ENCODE assay signal across 26 cellular contexts in the genomic region with DNA sequence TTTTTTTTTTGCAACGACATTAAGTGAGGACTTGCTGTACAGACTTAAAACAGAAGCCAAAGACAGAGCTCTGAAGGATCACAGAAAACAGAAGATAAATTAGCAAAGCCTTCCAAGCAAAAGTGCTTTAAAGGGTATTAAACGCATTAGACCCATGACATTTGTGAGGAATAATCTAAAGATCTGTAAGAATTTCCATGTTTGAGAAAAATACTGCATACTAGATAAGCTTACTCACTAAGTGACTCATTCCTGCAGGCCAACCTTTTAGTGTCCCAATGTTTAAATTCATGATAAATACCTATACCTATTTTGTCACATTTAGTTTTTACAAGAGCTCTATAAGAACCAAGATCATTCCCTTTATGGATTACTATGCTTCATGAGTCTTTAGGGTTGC. TPM values are rescaled to one million over a fixed set of nuclear protein-coding genes. Genes with fewer than 3 reads are reported as not detected.
A peak's percentile ranks its signal among the peaks of the same experiment; 100 is the strongest.
DNase-seq lines count a peak whose midpoint lies in the region; ATAC-seq and TF ChIP-seq lines count a peak whose summit lies in the region.
"Had no signal": no experiment of that assay in that cellular context is flagged by ENCODE, and none has a peak within 500 bp of the region (broad histone marks: within the 10 kb centered on the region; RNA-seq: fewer than 3 reads in every experiment).

No MANE protein-coding gene starts in this region.

- peaks cover 23% of the 10 kb centered on the region for H3K27me3 Mint-ChIP-seq in MCF 10A (ENCODE audit: insufficient read depth, unreplicated experiment)

- POLR2A ChIA-PET in MCF 10A (lab: Yijun Ruan, JAX) = no interaction called here

- no peaks in the 10 kb centered on the region for H3K9me3 Mint-ChIP-seq in MCF 10A (ENCODE audit: unreplicated experiment)
- H3K9me3 Mint-ChIP-seq: WTC11 had no signal

- H3K9me3 ChIP-seq in breast epithelium = no peaks in the 10 kb centered on the region
- H3K9me3 ChIP-seq: gastroesophageal sphincter, thoracic aorta had no signal

- TF ChIP-seq CTCF in MCF 10A (IDR thresholded peaks at IDR 0.05; ENCODE audit: unreplicated experiment) (no peak), breast epithelium (IDR thresholded peaks at IDR 0.05) (no peak), foreskin fibroblast (IDR thresholded peaks at IDR 0.05; ENCODE audit: low read depth, low read length) (no peak)

- no peak for ATAC-seq in HG03135 (IDR thresholded peaks at IDR 0.05; ENCODE audit: unreplicated experiment)
- ATAC-seq: gastroesophageal sphincter, WTC11 had no signal

- H3K4me3 ChIP-seq in breast epithelium = no peak overlapping the region
- no peak overlapping the region for H3K4me3 ChIP-seq in foreskin fibroblast (ENCODE audit: low read depth in 1 of 2, low read length in 2 of 2)
- H3K4me3 ChIP-seq: gastroesophageal sphincter, lung, thoracic aorta had no signal

- H3K4me1 ChIP-seq in breast epithelium = no peaks in the 10 kb centered on the region
- H3K4me1 ChIP-seq: gastroesophageal sphincter had no signal

- no TSS peak for BruUV-seq in MCF 10A (replicated peaks; lab: Mats Ljungman, UMichigan)

- peak; percentile 10 for DNase-seq in MCF 10A (ENCODE audit: unreplicated experiment)
- no peak for DNase-seq in breast epithelium (ENCODE audit: low spot score in 2 of 2)
- DNase-seq in amniotic epithelial cell (ENCODE audit: low read depth) = peak; percentile 28
- peak; percentile 15 to 32 for DNase-seq in foreskin fibroblast
- DNase-seq in HuH-7.5 (ENCODE audit: low spot score) = no peak
- DNase-seq in LoVo (ENCODE audit: low spot score) = no peak
- no peak for DNase-seq in AML-193 (lab: John Stamatoyannopoulos, UW)
- DNase-seq: 8988T; activated CD4-positive, alpha-beta T cell treated with anti-CD3 and anti-CD28 coated beads, Interleukin-2, amount 50 U/mL, for 48 hours; activated effector memory CD4-positive, alpha-beta T cell treated with anti-CD3 and anti-CD28 coated beads, Interleukin-2, amount 50 U/mL, for 16 hours; amniotic stem cell; caudate nucleus; DND-41; kidney glomerular epithelial cell; NCI-H1417 treated with DMSO at 0.1 percent for 48 hours; NCI-H2107; NCI-H510A treated with DMSO at 0.1 percent for 48 hours; NK-92 treated with Interleukin-12 subunit alpha and Interleukin-12 subunit beta, amount 100 ng/mL, for 24 hours; stimulated activated CD4-positive, alpha-beta T cell treated with anti-CD3 and anti-CD28 coated beads, Interleukin-4, amount 100 ng/mL, for 24 hours; stimulated activated naive CD4-positive, alpha-beta T cell treated with Interleukin-2 at 50 U/mL for 16 hours had no signal

- peaks cover 8% of the 10 kb centered on the region for H3K4me1 Mint-ChIP-seq in MCF 10A (ENCODE audit: insufficient read depth, unreplicated experiment)
- H3K4me1 Mint-ChIP-seq: WTC11 had no signal

- H3K4me3 Mint-ChIP-seq in MCF 10A (ENCODE audit: unreplicated experiment) = no peak overlapping the region
- H3K4me3 Mint-ChIP-seq: WTC11 had no signal

- no peaks in the 10 kb centered on the region for H3K27me3 ChIP-seq in breast epithelium
- H3K27me3 ChIP-seq: gastroesophageal sphincter had no signal

- TF ChIP-seq POLR2A in breast epithelium (IDR thresholded peaks at IDR 0.05) = no peak

- intact Hi-C loops in MCF 10A (cut with micrococcal nuclease) = no loop called here
- intact Hi-C loops in breast epithelium (cut with DNase I; ENCODE audit: low total_unique reads) = no loop called here

- H3K27ac Mint-ChIP-seq in MCF 10A (ENCODE audit: low read depth, unreplicated experiment) = no peak overlapping the region
- H3K27ac Mint-ChIP-seq: WTC11 had no signal

- no peak overlapping the region for H3K27ac ChIP-seq in breast epithelium
- H3K27ac ChIP-seq: epithelial cell of prostate, gastroesophageal sphincter, thoracic aorta had no signal

- H3K36me3 Mint-ChIP-seq in MCF 10A (ENCODE audit: insufficient read depth, unreplicated experiment) = no peaks in the 10 kb centered on the region

- no peaks in the 10 kb centered on the region for H3K36me3 ChIP-seq in breast epithelium
- H3K36me3 ChIP-seq: thoracic aorta had no signal

- CTCF ChIA-PET in MCF 10A (lab: Yijun Ruan, JAX) = no interaction called here

RNA-seq across cellular contexts. Expression of a gene that starts 27.3 kb away (rescaled TPM):
- 1.7 and 2.0 TPM in 2 replicates for total RNA-seq in MCF 10A (2022)
- total RNA-seq in breast epithelium = 10 to 100 TPM; 29.5 to 34.4 (median 33.4) TPM

RNA-seq across cellular contexts. Expression of a gene that starts 44.1 kb away (rescaled TPM):
- total RNA-seq in MCF 10A (2022) (25.3 and 26.8 TPM in 2 replicates), breast epithelium (10 to 100 TPM; 16.7 to 22.1 (median 17.4) TPM)

Comparison
In these comparisons a context has a peak if more than half of its experiments do, and no peak if none do; other contexts are left out.
1. DNase-seq: peak in MCF 10A (single experiment), amniotic epithelial cell (single experiment) and foreskin fibroblast (2 of 2); none in breast epithelium (0 of 2), HuH-7.5 (single experiment), LoVo (single experiment) and AML-193 (0 of 2).
2. RNA of a gene that starts 27.3 kb away (total RNA-seq): 29.5 to 34.4 TPM in breast epithelium; 1.7 to 2.0 TPM in MCF 10A; every median in the first group is over 10 times any median in the second.